ENCODE assay signal across 17 cellular contexts in the genomic region with DNA sequence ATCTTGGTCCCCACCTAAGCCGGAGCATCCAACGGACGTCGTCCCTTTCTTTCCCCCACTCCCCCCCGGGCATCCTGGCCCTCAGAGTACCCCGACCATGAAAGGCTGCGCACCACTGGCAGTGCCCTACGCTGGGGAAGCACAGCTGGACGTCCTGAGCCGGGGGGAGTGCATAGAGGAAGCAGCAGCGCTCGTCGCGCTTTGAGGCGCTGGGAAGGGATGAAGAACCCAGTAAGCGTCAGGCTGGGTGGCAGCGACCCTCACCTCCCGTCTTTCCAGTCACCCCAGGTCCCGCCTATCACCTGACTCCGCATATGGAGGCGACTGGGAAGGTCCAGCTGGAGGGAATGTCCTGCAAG. TPM values are rescaled to one million over a fixed set of nuclear protein-coding genes. Genes with fewer than 3 reads are reported as not detected.
DNase-seq lines count a peak whose midpoint lies in the region; ATAC-seq and TF ChIP-seq lines count a peak whose summit lies in the region.
"Had no signal": no experiment of that assay in that cellular context is flagged by ENCODE, and none has a peak within 500 bp of the region (broad histone marks: within the 10 kb centered on the region; RNA-seq: fewer than 3 reads in every experiment).

No MANE protein-coding gene starts in this region.

- in situ Hi-C loops in IMR-90 (cut with MboI; ENCODE audit: low sequenced_read_pairs) = no loop called here

- no peaks in the 10 kb centered on the region for H3K9me3 Mint-ChIP-seq in T-helper 2 cell treated with Interferon-gamma antibody and Interleukin-4, amounts not matched to agents 5 μg/mL and 100 μg/mL, for 36 hours
- H3K9me3 Mint-ChIP-seq in glutamatergic neuron (ENCODE audit: unreplicated experiment) = peaks cover 7% of the 10 kb centered on the region
- H3K9me3 Mint-ChIP-seq in neural crest cell = no peaks in the 10 kb centered on the region
- H3K9me3 Mint-ChIP-seq: activated naive CD4-positive, alpha-beta T cell treated with anti-CD3 and anti-CD28 coated beads, Interleukin-2, amount 50 U/mL, for 24 hours had no signal

- no peak overlapping the region for H4K8ac ChIP-seq in IMR-90 (ENCODE audit: low read depth in 2 of 2, low read length in 2 of 2)

- peak overlapping the region; percentile 42 for H2AK9ac ChIP-seq in IMR-90 (replicated peaks; ENCODE audit: low read depth, low read length, poor library complexity)

- intact Hi-C loops in IMR-90 (cut with micrococcal nuclease) = no loop called here

- H4K20me1 ChIP-seq in IMR-90 (ENCODE audit: insufficient read depth, low read length) = peaks cover 2% of the 10 kb centered on the region; the same call in 1 of the 2 replicates

- no peak for TF ChIP-seq POLR2A in IMR-90 (IDR thresholded peaks at IDR 0.05; ENCODE audit: low read depth, low read length)

- no peak overlapping the region for H4K5ac ChIP-seq in IMR-90 (ENCODE audit: low read depth, low read length)

- H3K4me2 ChIP-seq in IMR-90 (ENCODE audit: low read depth, low read length) = no peak overlapping the region

- no peak overlapping the region for H3K23ac ChIP-seq in IMR-90 (ENCODE audit: low read depth, low read length)

- no peak overlapping the region for H3K4ac ChIP-seq in IMR-90 (ENCODE audit: low read depth, low read length)

- H3K27me3 Mint-ChIP-seq in T-helper 2 cell treated with Interferon-gamma antibody and Interleukin-4, amounts not matched to agents 5 μg/mL and 100 μg/mL, for 36 hours (ENCODE audit: low read depth) = no peaks in the 10 kb centered on the region
- H3K27me3 Mint-ChIP-seq in glutamatergic neuron (ENCODE audit: unreplicated experiment) = peaks cover 11% of the 10 kb centered on the region
- H3K27me3 Mint-ChIP-seq in neural crest cell (ENCODE audit: low read depth) = peaks cover 36% of the 10 kb centered on the region
- H3K27me3 Mint-ChIP-seq: activated naive CD4-positive, alpha-beta T cell treated with anti-CD3 and anti-CD28 coated beads, Interleukin-2, amount 50 U/mL, for 24 hours had no signal

- no peak overlapping the region for H3K9ac ChIP-seq in IMR-90 (ENCODE audit: low read depth, low read length)

- 81% methylated on average over 10 of the region's 21 CpGs; no CpG with 5 or more reads in 1 of the 2 experiments for WGBS in IMR-90 (ENCODE audit: extremely low coverage in 2 of 2, insufficient read length in 1 of 2), 2 experiments

- no peak for DNase-seq in T-helper 2 cell treated with Interferon-gamma antibody and Interleukin-4, amounts not matched to agents 5 μg/mL and 100 μg/mL, for 36 hours (ENCODE audit: low spot score)
- no peak for DNase-seq in T-helper 2 cell
- no peak for DNase-seq in IMR-90
- no peak for DNase-seq in glutamatergic neuron
- DNase-seq in neural crest cell (ENCODE audit: low read depth, low spot score) = no peak
- no peak for DNase-seq in HEK293T (ENCODE audit: extremely low spot score)
- no peak for DNase-seq in stimulated activated naive CD4-positive, alpha-beta T cell (lab: John Stamatoyannopoulos, UW)
- DNase-seq in UCSD-AML1 (lab: John Stamatoyannopoulos, UW; ENCODE audit: unreplicated experiment) = no peak
- DNase-seq: KBM-7, NCI-H1417 had no signal

- H3K27ac Mint-ChIP-seq in T-helper 2 cell treated with Interferon-gamma antibody and Interleukin-4, amounts not matched to agents 5 μg/mL and 100 μg/mL, for 36 hours = no peak overlapping the region
- no peak overlapping the region for H3K27ac Mint-ChIP-seq in glutamatergic neuron (ENCODE audit: unreplicated experiment)
- no peak overlapping the region for H3K27ac Mint-ChIP-seq in neural crest cell (ENCODE audit: unreplicated experiment)
- H3K27ac Mint-ChIP-seq: activated CD8-positive, alpha-beta T cell treated with anti-CD3 and anti-CD28 coated beads, Interleukin-2, amount 10 ng/mL, durations not matched to agents 7 days and 5 days; activated naive CD4-positive, alpha-beta T cell treated with anti-CD3 and anti-CD28 coated beads, Interleukin-2, amount 50 U/mL, for 24 hours had no signal

- peaks cover 47% of the 10 kb centered on the region for H3K36me3 ChIP-seq in IMR-90 (ENCODE audit: control insufficient read depth, insufficient read depth, low read length)

- H3K4me3 ChIP-seq in IMR-90 (ENCODE audit: insufficient read depth, low read depth, low read length) = no peak overlapping the region

- ATAC-seq in IMR-90 (ENCODE audit: low read depth) = no peak
- ATAC-seq: activated CD8-positive, alpha-beta T cell treated with anti-CD3 and anti-CD28 coated beads, Interleukin-2, amount 10 ng/mL, durations not matched to agents 7 days and 5 days; left lung had no signal

- TF ChIP-seq CTCF in IMR-90 (conservative IDR thresholded peaks at IDR 0.05; ENCODE audit: low read depth, low read length) (no peak), glutamatergic neuron (IDR thresholded peaks at IDR 0.05; ENCODE audit: partially characterized antibody, unreplicated experiment) (no peak), neural crest cell (conservative IDR thresholded peaks at IDR 0.05) (no peak)

- peaks cover 12% of the 10 kb centered on the region for H3K9me1 ChIP-seq in IMR-90 (ENCODE audit: insufficient read depth, low read length)

- H3K36me3 Mint-ChIP-seq in T-helper 2 cell treated with Interferon-gamma antibody and Interleukin-4, amounts not matched to agents 5 μg/mL and 100 μg/mL, for 36 hours (ENCODE audit: low read depth) = no peaks in the 10 kb centered on the region
- no peaks in the 10 kb centered on the region for H3K36me3 Mint-ChIP-seq in glutamatergic neuron (ENCODE audit: unreplicated experiment)
- H3K36me3 Mint-ChIP-seq in neural crest cell (ENCODE audit: low read depth) = no peaks in the 10 kb centered on the region
- H3K36me3 Mint-ChIP-seq: activated naive CD4-positive, alpha-beta T cell treated with anti-CD3 and anti-CD28 coated beads, Interleukin-2, amount 50 U/mL, for 24 hours had no signal

- peaks cover 6 to 13% of the 10 kb centered on the region in 2 experiments; a peak in 3 of 4 replicates for H3K79me1 ChIP-seq in IMR-90 (ENCODE audit: low read depth in 1 of 2, low read length in 2 of 2)

- TF ChIP-seq RAD21 in IMR-90 (IDR thresholded peaks at IDR 0.05; ENCODE audit: low read length) = no peak

- dilution Hi-C loops in IMR-90 (cut with HindIII; ENCODE audit: low sequenced_read_pairs, unreplicated experiment) = no loop called here

- H3K56ac ChIP-seq in IMR-90 (ENCODE audit: extremely low read depth, insufficient read depth, low read length) = no peak overlapping the region

- POLR2A ChIA-PET in IMR-90 (lab: Charles Lee; ENCODE audit: unreplicated experiment) (no interaction called here), HEK293T (lab: Yijun Ruan, JAX) (no interaction called here)

- no peak overlapping the region for H2AFZ ChIP-seq in IMR-90 (replicated peaks; ENCODE audit: low read length, poor library complexity)

- no peak overlapping the region for H2BK15ac ChIP-seq in IMR-90 (ENCODE audit: low read depth, low read length)

- no peak overlapping the region for H3K14ac ChIP-seq in IMR-90 (replicated peaks; ENCODE audit: low read depth, low read length)

- peaks cover 29% of the 10 kb centered on the region for H3K4me1 Mint-ChIP-seq in T-helper 2 cell treated with Interferon-gamma antibody and Interleukin-4, amounts not matched to agents 5 μg/mL and 100 μg/mL, for 36 hours (ENCODE audit: low read depth)
- H3K4me1 Mint-ChIP-seq in glutamatergic neuron (ENCODE audit: low read depth, unreplicated experiment) (peaks cover 12% of the 10 kb centered on the region), neural crest cell (peaks cover 41% of the 10 kb centered on the region)

- H2BK5ac ChIP-seq in IMR-90 (ENCODE audit: low read depth, low read length, poor library complexity, severe bottlenecking) = no peak overlapping the region

- no TSS peak for BruUV-seq in IMR-90 (replicated peaks; lab: Mats Ljungman, UMichigan)

- no peak overlapping the region for H2BK120ac ChIP-seq in IMR-90 (ENCODE audit: low read depth, low read length)

- H3K9me3 ChIP-seq in IMR-90 (ENCODE audit: control insufficient read depth, insufficient read depth, low read length) = no peaks in the 10 kb centered on the region
- H3K9me3 ChIP-seq: left lung had no signal

- H3K4me3 Mint-ChIP-seq in T-helper 2 cell treated with Interferon-gamma antibody and Interleukin-4, amounts not matched to agents 5 μg/mL and 100 μg/mL, for 36 hours = peak overlapping the region; percentile 74
- H3K4me3 Mint-ChIP-seq in glutamatergic neuron (ENCODE audit: unreplicated experiment) = peak overlapping the region; percentile 42
- H3K4me3 Mint-ChIP-seq in neural crest cell = peak overlapping the region; percentile 19

- no peak overlapping the region for H2BK20ac ChIP-seq in IMR-90 (ENCODE audit: low read depth, low read length)

- H4K91ac ChIP-seq in IMR-90 (ENCODE audit: insufficient read depth, low read depth, low read length) = no peak overlapping the region

- H3K18ac ChIP-seq in IMR-90 (ENCODE audit: low read depth, low read length) = no peak overlapping the region

- no peak overlapping the region for H2AK5ac ChIP-seq in IMR-90 (ENCODE audit: low read depth, low read length)

- peaks cover 7% of the 10 kb centered on the region; the same call in 1 of the 2 replicates for H3K4me1 ChIP-seq in IMR-90 (ENCODE audit: control insufficient read depth, insufficient read depth, low read length)

- H3K27ac ChIP-seq in IMR-90 (ENCODE audit: insufficient read depth, low read length) = no peak overlapping the region
- H3K27ac ChIP-seq: 22Rv1, left lung had no signal

- no peaks in the 10 kb centered on the region for H3K27me3 ChIP-seq in IMR-90 (ENCODE audit: control insufficient read depth, insufficient read depth, low read length)
- H3K27me3 ChIP-seq: left lung had no signal

- CTCF ChIA-PET in IMR-90 (lab: Yijun Ruan, JAX) = no interaction called here
- CTCF ChIA-PET in HEK293T (lab: Yijun Ruan, JAX) = interaction anchor here (0.9 kb wide), 1 partner anchor 45 kb away, joined by 5 read pairs; no protein-coding TSS in a partner anchor

RNA-seq across cellular contexts. Expression of a gene that starts 5.7 kb away (rescaled TPM):
- total RNA-seq in IMR-90 (2012; rRNA removed) (4.8 and 5.3 TPM in 2 replicates), glutamatergic neuron (ENCODE audit: unreplicated experiment) (10.0 TPM), neural crest cell (12.9 and 13.6 TPM in 2 replicates)
- polyA plus RNA-seq in IMR-90 (2012; rRNA removed) = 15.9 and 17.3 TPM in 2 replicates
- 6.7 and 10.6 TPM in 2 replicates for polyA plus RNA-seq in IMR-90 (2012; cell fraction: cytosol; rRNA removed)
- 53.8 and 151 TPM in 2 replicates for polyA plus RNA-seq in IMR-90 (2012; cell fraction: nucleus; rRNA removed; ENCODE audit: low replicate concordance)

RNA-seq across cellular contexts. Expression of a gene that starts 13.6 kb away (rescaled TPM):
- total RNA-seq in IMR-90 (2012; rRNA removed) = not detected in 2 replicates
- polyA plus RNA-seq in IMR-90 (2012; rRNA removed) = not detected in 2 replicates
- polyA plus RNA-seq in IMR-90 (2012; cell fraction: cytosol; rRNA removed) = not detected in 2 replicates
- not detected in 2 replicates for polyA plus RNA-seq in IMR-90 (2012; cell fraction: nucleus; rRNA removed; ENCODE audit: low replicate concordance)
- total RNA-seq in glutamatergic neuron (ENCODE audit: unreplicated experiment) = not detected
- total RNA-seq in neural crest cell = not detected in 2 replicates
- total RNA-seq: activated CD8-positive, alpha-beta T cell treated with anti-CD3 and anti-CD28 coated beads, Interleukin-2, amount 10 ng/mL, durations not matched to agents 7 days and 5 days; endothelial cell of umbilical vein; NCI-H460; T-helper 1 cell treated with Interleukin-12 subunit alpha and Interleukin-12 subunit beta and Interleukin-4 antibody, amounts not matched to agents 30 ng/mL and 1 ng/mL, for 36 hours had no signal

RNA-seq across cellular contexts. Expression of a gene that starts 19.2 kb away (rescaled TPM):
- total RNA-seq in IMR-90 (2012; rRNA removed) = 0.18 and 0.28 TPM in 2 replicates
- 1.0 and 1.3 TPM in 2 replicates for polyA plus RNA-seq in IMR-90 (2012; rRNA removed)
- polyA plus RNA-seq in IMR-90 (2012; cell fraction: cytosol; rRNA removed) = 0.24 and 1.0 TPM in 2 replicates
- polyA plus RNA-seq in IMR-90 (2012; cell fraction: nucleus; rRNA removed; ENCODE audit: low replicate concordance) = 9.3 and 16.4 TPM in 2 replicates
- total RNA-seq in glutamatergic neuron (ENCODE audit: unreplicated experiment) = 3.2 TPM
- 0.72 and 1.4 TPM in 2 replicates for total RNA-seq in neural crest cell
- total RNA-seq: endothelial cell of umbilical vein had no signal

RNA-seq across cellular contexts. Expression of a gene that starts 22.1 kb away (rescaled TPM):
- total RNA-seq in IMR-90 (2012; rRNA removed) (not detected in 2 replicates), glutamatergic neuron (ENCODE audit: unreplicated experiment) (not detected), neural crest cell (not detected in 2 replicates)
- polyA plus RNA-seq in IMR-90 (2012; rRNA removed) = not detected in 2 replicates
- polyA plus RNA-seq in IMR-90 (2012; cell fraction: cytosol; rRNA removed) = not detected in 2 replicates
- polyA plus RNA-seq in IMR-90 (2012; cell fraction: nucleus; rRNA removed; ENCODE audit: low replicate concordance) = 0.04 TPM in 1 of 2 replicates, not detected in the other
- total RNA-seq: activated CD8-positive, alpha-beta T cell treated with anti-CD3 and anti-CD28 coated beads, Interleukin-2, amount 10 ng/mL, durations not matched to agents 7 days and 5 days; endothelial cell of umbilical vein; NCI-H460; T-helper 1 cell treated with Interleukin-12 subunit alpha and Interleukin-12 subunit beta and Interleukin-4 antibody, amounts not matched to agents 30 ng/mL and 1 ng/mL, for 36 hours had no signal
- polyA plus RNA-seq: endothelial cell of umbilical vein had no signal

RNA-seq across cellular contexts. Expression of a gene that starts 31.4 kb away (rescaled TPM):
- total RNA-seq in IMR-90 (2012; rRNA removed) (0.72 and 0.83 TPM in 2 replicates), glutamatergic neuron (ENCODE audit: unreplicated experiment) (1.5 TPM), neural crest cell (6.1 and 7.0 TPM in 2 replicates)
- 4.8 and 5.4 TPM in 2 replicates for polyA plus RNA-seq in IMR-90 (2012; rRNA removed)
- 3.3 and 6.1 TPM in 2 replicates for polyA plus RNA-seq in IMR-90 (2012; cell fraction: cytosol; rRNA removed)
- 5.4 and 6.0 TPM in 2 replicates for polyA plus RNA-seq in IMR-90 (2012; cell fraction: nucleus; rRNA removed; ENCODE audit: low replicate concordance)

Comparison
In these comparisons a context has a peak if more than half of its experiments do, and no peak if none do; other contexts are left out.
1. H3K4me3 Mint-ChIP-seq: peak in every context shown above with its lines; median percentile 74 in T-helper 2 cell treated with Interferon-gamma antibody and Interleukin-4, amounts not matched to agents 5 μg/mL and 100 μg/mL, for 36 hours; 42 in glutamatergic neuron; 19 in neural crest cell.